In genomic region chr4:129929984-129930383, GRCh38 we compare ENCODE assay signal across 17 cellular contexts.
DNase-seq lines count a peak whose midpoint lies in the region; ATAC-seq and TF ChIP-seq lines count a peak whose summit lies in the region.
"Had no signal": no experiment of that assay in that cellular context is flagged by ENCODE, and none has a peak within 500 bp of the region (broad histone marks: within the 10 kb centered on the region; RNA-seq: fewer than 3 reads in every experiment).

No MANE protein-coding gene starts in this region.

- H3K4me3 Mint-ChIP-seq in endodermal cell (no peak overlapping the region), mesothelial cell of epicardium (peak overlapping the region; percentile 61), type B pancreatic cell (peak overlapping the region; percentile 20)
- H3K4me3 Mint-ChIP-seq: CD14-positive monocyte; CD4-positive, alpha-beta memory T cell; HFFc6 had no signal

- peak overlapping the region; percentile 50 for H3K27ac Mint-ChIP-seq in endodermal cell
- peak overlapping the region; percentile 66 for H3K27ac Mint-ChIP-seq in mesothelial cell of epicardium
- H3K27ac Mint-ChIP-seq in type B pancreatic cell, result no peak overlapping the region
- H3K27ac Mint-ChIP-seq: CD14-positive monocyte; CD4-positive, alpha-beta memory T cell; HFFc6 had no signal

- no peaks in the 10 kb centered on the region for H3K9me3 ChIP-seq in left ventricle myocardium inferior (replicated peaks)
- H3K9me3 ChIP-seq in endodermal cell (ENCODE audit: control insufficient read depth, low read length), result no peaks in the 10 kb centered on the region
- no peaks in the 10 kb centered on the region for H3K9me3 ChIP-seq in tibial artery
- H3K9me3 ChIP-seq: BLaER1 had no signal

- H3K4me1 ChIP-seq in left ventricle myocardium inferior (no peaks in the 10 kb centered on the region), endodermal cell (ENCODE audit: control insufficient read depth, insufficient read depth, low read length) (peaks cover 3% of the 10 kb centered on the region), tibial artery (no peaks in the 10 kb centered on the region)
- H3K4me1 ChIP-seq: BLaER1 had no signal

- no peaks in the 10 kb centered on the region for H3K27me3 Mint-ChIP-seq in endodermal cell (ENCODE audit: insufficient read depth)
- no peaks in the 10 kb centered on the region for H3K27me3 Mint-ChIP-seq in mesothelial cell of epicardium (ENCODE audit: low read depth)
- no peaks in the 10 kb centered on the region for H3K27me3 Mint-ChIP-seq in type B pancreatic cell
- H3K27me3 Mint-ChIP-seq: CD4-positive, alpha-beta memory T cell had no signal

- ATAC-seq in left ventricle myocardium superior, result no peak
- ATAC-seq: HCT116 had no signal

- peak; percentile 13 for DNase-seq in left ventricle myocardium superior
- DNase-seq in left ventricle myocardium inferior, result no peak
- no peak for DNase-seq in endodermal cell
- DNase-seq in mesothelial cell of epicardium (ENCODE audit: low spot score in 2 of 2, unreplicated experiment in 2 of 2), result no peak
- DNase-seq in type B pancreatic cell (ENCODE audit: extremely low spot score, unreplicated experiment), result no peak
- no peak for DNase-seq in GM10248 (ENCODE audit: extremely low spot score)
- DNase-seq in tibial artery, result no peak
- no peak for DNase-seq in NCI-H748 (lab: John Stamatoyannopoulos, UW; ENCODE audit: unreplicated experiment)
- DNase-seq: 8988T; Calu3; CD4-positive, alpha-beta memory T cell; DMS79 treated with DMSO at 0.1 percent for 48 hours; HFFc6 had no signal

- TF ChIP-seq CTCF in left ventricle myocardium inferior (IDR thresholded peaks at IDR 0.05; ENCODE audit: borderline replicate concordance), result no peak
- TF ChIP-seq CTCF in endodermal cell (conservative IDR thresholded peaks at IDR 0.05), result no peak
- no peak for TF ChIP-seq CTCF in mesothelial cell of epicardium (IDR thresholded peaks at IDR 0.05; ENCODE audit: unreplicated experiment)
- no peak for TF ChIP-seq CTCF in type B pancreatic cell (conservative IDR thresholded peaks at IDR 0.05)
- no peak for TF ChIP-seq CTCF in GM10248 (IDR thresholded peaks at IDR 0.05; ENCODE audit: control extremely low read depth, extremely low read depth, low read depth, missing control alignments)
- no peak for TF ChIP-seq CTCF in tibial artery (IDR thresholded peaks at IDR 0.05)

- H3K4me3 ChIP-seq in left ventricle myocardium inferior (no peak overlapping the region), endodermal cell (ENCODE audit: low read length) (no peak overlapping the region), tibial artery (no peak overlapping the region)
- H3K4me3 ChIP-seq: BLaER1 had no signal

- H3K36me3 ChIP-seq in left ventricle myocardium inferior (no peaks in the 10 kb centered on the region), endodermal cell (ENCODE audit: control insufficient read depth, insufficient read depth, low read length) (no peaks in the 10 kb centered on the region), tibial artery (no peaks in the 10 kb centered on the region)
- H3K36me3 ChIP-seq: BLaER1 had no signal

- CTCF ChIA-PET in GM10248 (lab: Yijun Ruan, JAX), result interaction anchor here (1.1 kb wide), 1 partner anchor 24 kb away, joined by 3 read pairs; no protein-coding TSS in a partner anchor

- no peak overlapping the region for H3K27ac ChIP-seq in left ventricle myocardium inferior (replicated peaks)
- no peak overlapping the region for H3K27ac ChIP-seq in endodermal cell (ENCODE audit: low read depth, low read length)
- H3K27ac ChIP-seq in tibial artery, result no peak overlapping the region
- H3K27ac ChIP-seq: BLaER1, HL-60 had no signal

- no peaks in the 10 kb centered on the region for H3K4me1 Mint-ChIP-seq in endodermal cell
- peaks cover 8% of the 10 kb centered on the region for H3K4me1 Mint-ChIP-seq in mesothelial cell of epicardium
- no peaks in the 10 kb centered on the region for H3K4me1 Mint-ChIP-seq in type B pancreatic cell (ENCODE audit: unreplicated experiment)
- H3K4me1 Mint-ChIP-seq: CD14-positive monocyte; CD4-positive, alpha-beta memory T cell had no signal

- POLR2A ChIA-PET in GM10248 (lab: Yijun Ruan, JAX), result no interaction called here

- H3K9ac ChIP-seq in endodermal cell (ENCODE audit: extremely low read depth, low read length, poor library complexity, severe bottlenecking), result no peak overlapping the region
- H3K9ac ChIP-seq: BLaER1 had no signal

- H3K9me3 Mint-ChIP-seq in endodermal cell (no peaks in the 10 kb centered on the region), mesothelial cell of epicardium (no peaks in the 10 kb centered on the region), type B pancreatic cell (no peaks in the 10 kb centered on the region)
- H3K9me3 Mint-ChIP-seq: CD14-positive monocyte, HFFc6 had no signal

- intact Hi-C loops in left ventricle myocardium superior (cut with micrococcal nuclease), result no loop called here
- intact Hi-C loops in left ventricle myocardium inferior (cut with micrococcal nuclease), result no loop called here
- intact Hi-C loops in tibial artery (cut with DNase I; ENCODE audit: low total_unique reads), result no loop called here

- no peaks in the 10 kb centered on the region for H3K36me3 Mint-ChIP-seq in endodermal cell (ENCODE audit: low read depth)
- no peaks in the 10 kb centered on the region for H3K36me3 Mint-ChIP-seq in mesothelial cell of epicardium
- no peaks in the 10 kb centered on the region for H3K36me3 Mint-ChIP-seq in type B pancreatic cell
- H3K36me3 Mint-ChIP-seq: CD14-positive monocyte; CD4-positive, alpha-beta memory T cell had no signal

- H3K27me3 ChIP-seq in left ventricle myocardium inferior (ENCODE audit: low read depth) (no peaks in the 10 kb centered on the region), endodermal cell (ENCODE audit: control insufficient read depth, insufficient read depth, low read length, poor library complexity, severe bottlenecking) (no peaks in the 10 kb centered on the region), tibial artery (no peaks in the 10 kb centered on the region)
- H3K27me3 ChIP-seq: BLaER1 had no signal

- 89 to 93% methylated on average over 5 to 7 of the region's 7 CpGs for WGBS in endodermal cell (ENCODE audit: insufficient coverage in 1 of 2, insufficient read length in 1 of 2), 2 experiments
